In the genomic region with DNA sequence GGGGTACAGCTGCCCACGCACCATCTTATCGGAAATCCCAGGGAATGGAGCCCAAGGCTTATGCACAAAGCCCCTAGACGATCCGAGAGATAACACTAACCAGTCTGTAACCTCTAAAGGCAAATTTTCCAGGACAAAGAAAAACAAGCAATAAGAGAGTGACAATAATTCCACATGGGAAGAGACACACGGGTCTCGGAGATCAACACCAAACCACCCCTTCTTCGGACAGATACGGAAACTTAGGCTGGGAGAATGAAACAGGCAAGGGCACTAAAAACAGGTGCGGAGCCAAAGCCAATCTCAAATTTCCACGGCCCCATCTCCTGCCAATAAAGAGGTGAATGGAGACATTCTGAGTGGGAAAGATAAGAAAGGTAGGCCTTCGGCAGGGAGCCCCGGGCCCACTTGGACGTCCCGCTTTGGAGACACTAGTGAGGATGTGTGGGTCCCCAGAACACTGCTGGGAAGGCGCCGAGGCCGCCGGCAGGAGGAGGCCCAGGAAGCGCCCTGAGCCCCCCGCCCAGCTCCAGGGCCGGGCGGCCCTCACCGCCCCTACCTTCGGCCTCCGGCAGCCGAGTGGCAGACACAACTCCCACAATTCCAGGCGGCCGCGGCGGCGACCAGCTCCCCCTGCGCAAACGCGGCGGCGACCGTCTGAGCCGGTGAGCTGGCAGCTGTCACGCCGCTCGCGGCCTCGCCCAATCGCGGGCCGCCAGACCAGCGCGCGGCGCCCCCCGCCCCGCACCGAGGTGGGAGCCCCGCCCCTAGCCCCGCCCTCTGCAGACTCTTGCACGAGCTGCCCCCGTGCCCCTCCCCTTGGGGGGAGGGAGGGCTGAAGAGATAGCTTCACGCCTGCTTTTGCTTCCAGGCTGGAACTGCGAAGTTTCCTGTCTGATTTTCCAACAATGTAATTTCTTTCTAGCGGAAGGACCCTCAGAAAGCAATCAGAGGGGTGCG, we compare ENCODE assay signal across 8 cellular contexts. TPM values are rescaled to one million over a fixed set of nuclear protein-coding genes. Genes with fewer than 3 reads are reported as not detected.
DNase-seq lines count a peak whose midpoint lies in the region; ATAC-seq, FAIRE-seq and TF ChIP-seq lines count a peak whose summit lies in the region.

Gene SIL1, minus strand, starts transcription at position 659 of the 960 bp plus-strand sequence. CDS start 70,525 bp downstream, outside the sequence.

- H2BK12ac ChIP-seq in H1 (ENCODE audit: low read depth, low read length), result peak within 1 kb of the TSS; percentile 75; the same call in 1 of the 2 replicates
- H2BK12ac ChIP-seq in mesenchymal stem cell (ENCODE audit: low read length in 2 of 2), result no peak within 1 kb of the TSS

- H2AFZ ChIP-seq in H1 (ENCODE audit: low read length), result peak within 1 kb of the TSS; percentile 91
- H2AFZ ChIP-seq in mesenchymal stem cell (ENCODE audit: low read depth, low read length), result peak within 1 kb of the TSS; percentile 10

- H3K4me3 ChIP-seq in Caco-2 (ENCODE audit: low read depth, low read length) (peak within 1 kb of the TSS; percentile 53), HUES48 (ENCODE audit: low read depth, low read length) (peak within 1 kb of the TSS; percentile 59), NT2/D1 (ENCODE audit: insufficient read length, low read depth) (peak within 1 kb of the TSS; percentile 69), H1 (ENCODE audit: extremely low read depth in 1 of 4, insufficient read depth in 2 of 4, low read depth in 3 of 4, low read length in 4 of 4) (peak within 1 kb of the TSS; percentile 42 to 68 (median 50)), mesenchymal stem cell (ENCODE audit: insufficient read depth in 1 of 2, low read depth in 1 of 2, low read length in 2 of 2) (peak within 1 kb of the TSS; percentile 73 to 94)

- H2BK15ac ChIP-seq in H1 (ENCODE audit: low read length) (peak within 1 kb of the TSS; percentile 77; the same call in 1 of the 2 replicates), mesenchymal stem cell (ENCODE audit: low read depth, poor library complexity, severe bottlenecking) (no peak within 1 kb of the TSS)

- H3K4ac ChIP-seq in H1 (replicated peaks; ENCODE audit: insufficient read length, low read depth, low read length) (no peak within 1 kb of the TSS), mesenchymal stem cell (ENCODE audit: low read depth in 1 of 2, low read length in 2 of 2) (peak within 1 kb of the TSS; percentile 84 to 97)

- TF ChIP-seq EP300 in H1 (IDR thresholded peaks at IDR 0.05; ENCODE audit: borderline replicate concordance in 1 of 2, low read depth in 2 of 2, low read length in 2 of 2), result no peak; a peak in 1 of 3 replicates

- CTCF ChIA-PET in Caco-2 (lab: Charles Lee), result interaction anchor here (0.8 kb wide), 1 partner anchor 64 kb away, joined by 5 read pairs; no protein-coding TSS in a partner anchor
- CTCF ChIA-PET in activated CD8-positive, alpha-beta memory T cell treated with anti-CD3 and anti-CD28 coated beads, Interleukin-2, amount 10 ng/mL, durations not matched to agents 7 days and 5 days (lab: Charles Lee), result interaction anchor here (0.8 to 1.6 kb wide), 3 partner anchors 15 to 195 kb away, joined by 3 to 5 read pairs (median 4); no protein-coding TSS in a partner anchor
- CTCF ChIA-PET in H1 (lab: Charles Lee; ENCODE audit: partially characterized antibody), result interaction anchor here (0.6 kb wide), 2 partner anchors 45 to 380 kb away, joined by 3 to 4 read pairs; no protein-coding TSS in a partner anchor

- H3K27me3 Mint-ChIP-seq in Caco-2 (ENCODE audit: insufficient read depth, unreplicated experiment), result no peaks in the 10 kb centered on the region
- H3K27me3 Mint-ChIP-seq in activated CD8-positive, alpha-beta memory T cell treated with anti-CD3 and anti-CD28 coated beads, Interleukin-2, amount 10 ng/mL, durations not matched to agents 7 days and 5 days, result no peaks in the 10 kb centered on the region

- peak within 1 kb of the TSS; percentile 33 for H3K9ac ChIP-seq in HUES48 (ENCODE audit: low read depth, low read length)
- peak within 1 kb of the TSS; percentile 65 for H3K9ac ChIP-seq in NT2/D1 (ENCODE audit: insufficient read length, low read depth)
- peak within 1 kb of the TSS; percentile 50 to 68 (median 56) for H3K9ac ChIP-seq in H1 (replicated peaks in 1 of 4; ENCODE audit: extremely low read depth in 1 of 4, low read depth in 3 of 4, low read length in 3 of 4)
- peak within 1 kb of the TSS; percentile 93 for H3K9ac ChIP-seq in mesenchymal stem cell (ENCODE audit: low read length)

- DNase-seq in Caco-2, result peak; percentile 97 to 98
- DNase-seq in NT2/D1 (ENCODE audit: low read depth, low spot score), result peak; percentile 88
- peak; percentile 97 for DNase-seq in activated CD8-positive, alpha-beta memory T cell treated with anti-CD3 and anti-CD28 coated beads, Interleukin-2, amount 10 ng/mL, durations not matched to agents 7 days and 5 days
- peak; percentile 88 to 93 for DNase-seq in H1 (ENCODE audit: low read depth in 1 of 2, low spot score in 2 of 2)
- DNase-seq in mesenchymal stem cell, result peak; percentile 94
- DNase-seq in stimulated activated CD8-positive, alpha-beta memory T cell treated with anti-CD3 and anti-CD28 coated beads, Interleukin-12 subunit alpha, Interleukin-12 subunit beta, amount 100 ng/mL, for 24 hours (ENCODE audit: extremely low read depth), result peak; percentile 96

- H3K18ac ChIP-seq in H1 (ENCODE audit: extremely low read depth, low read length) (no peak within 1 kb of the TSS; the same call in 1 of the 2 replicates), mesenchymal stem cell (ENCODE audit: low read depth in 1 of 2, low read length in 2 of 2) (peak within 1 kb of the TSS; percentile 71 to 92)

- TSS peak; percentile 83 for BruUV-seq in Caco-2 (replicated peaks; lab: Mats Ljungman, UMichigan)

- H3K36me3 Mint-ChIP-seq in Caco-2 (ENCODE audit: insufficient read depth, unreplicated experiment), result peaks cover 13% of the 10 kb centered on the region
- peaks cover 6% of the 10 kb centered on the region for H3K36me3 Mint-ChIP-seq in activated CD8-positive, alpha-beta memory T cell treated with anti-CD3 and anti-CD28 coated beads, Interleukin-2, amount 10 ng/mL, durations not matched to agents 7 days and 5 days

- no peak for TF ChIP-seq RAD21 in H1 (IDR thresholded peaks at IDR 0.05 in 1 of 2, conservative IDR thresholded peaks at IDR 0.05 in 1 of 2; ENCODE audit: low read depth in 2 of 2, low read length in 2 of 2)

- H3K4me1 ChIP-seq in Caco-2, result no peaks in the 10 kb centered on the region
- 0 out of 2 replicates have a peak, but pooled peaks cover 4% of the 10 kb centered on the region for H3K4me1 ChIP-seq in HUES48 (ENCODE audit: control insufficient read depth, insufficient read depth, low read length)
- H3K4me1 ChIP-seq in NT2/D1 (ENCODE audit: insufficient read depth, insufficient read length), result no peaks in the 10 kb centered on the region
- H3K4me1 ChIP-seq in H1 (replicated peaks in 1 of 4; ENCODE audit: control insufficient read depth in 3 of 4, insufficient read depth in 4 of 4, low read length in 3 of 4), result no peaks in the 10 kb centered on the region
- peaks cover 2% of the 10 kb centered on the region for H3K4me1 ChIP-seq in mesenchymal stem cell (ENCODE audit: control insufficient read depth, insufficient read depth, low read depth, low read length)

- H3K23ac ChIP-seq in H1 (ENCODE audit: insufficient read length) (no peak within 1 kb of the TSS), mesenchymal stem cell (ENCODE audit: low read length in 2 of 2) (peak within 1 kb of the TSS in 1 of 2 experiments; percentile 96)

- peak within 1 kb of the TSS; percentile 98 for H3K27ac Mint-ChIP-seq in Caco-2 (ENCODE audit: unreplicated experiment)
- H3K27ac Mint-ChIP-seq in activated CD8-positive, alpha-beta memory T cell treated with anti-CD3 and anti-CD28 coated beads, Interleukin-2, amount 10 ng/mL, durations not matched to agents 7 days and 5 days, result peak within 1 kb of the TSS; percentile 89

- peak; percentile 55 to 78 for TF ChIP-seq POLR2A in H1 (IDR thresholded peaks at IDR 0.05; ENCODE audit: control extremely low read depth in 1 of 2, low read depth in 2 of 2, low read length in 2 of 2)

- H4K5ac ChIP-seq in H1 (ENCODE audit: insufficient read length, low read depth, low read length), result peak within 1 kb of the TSS; percentile 27

- TF ChIP-seq CTCF in Caco-2 (IDR thresholded peaks at IDR 0.05; ENCODE audit: insufficient read depth in 1 of 2, low read depth in 1 of 2, low read length in 1 of 2, severe bottlenecking in 1 of 2, unreplicated experiment in 1 of 2) (no peak), H1 (IDR thresholded peaks at IDR 0.05; ENCODE audit: control extremely low read depth in 1 of 3, insufficient read depth in 1 of 3, low read depth in 1 of 3, low read length in 3 of 3) (no peak)

- no peaks in the 10 kb centered on the region for H3K79me2 ChIP-seq in H1 (ENCODE audit: control insufficient read depth in 1 of 2, insufficient read depth in 2 of 2, low read length in 2 of 2)

- 20% methylated on average over 45 of the region's 61 CpGs; no CpG with 5 or more reads in 1 of the 2 experiments for whole genome bisulfite sequencing in H1 (ENCODE audit: extremely low coverage in 1 of 2, insufficient coverage in 1 of 2, insufficient read length in 1 of 2, insufficient replicate concordance in 2 of 2, low coverage in 1 of 2, low lambda C conversion rate in 2 of 2, missing lambda C conversion rate in 1 of 2), 2 experiments
- 12% methylated on average over 44 of the region's 61 CpGs for WGBS in mesenchymal stem cell

- H3K56ac ChIP-seq in H1 (replicated peaks; ENCODE audit: insufficient read length, low read depth, low read length), result no peak within 1 kb of the TSS

- no peaks in the 10 kb centered on the region for H3K4me1 Mint-ChIP-seq in Caco-2 (ENCODE audit: low read depth, unreplicated experiment)
- H3K4me1 Mint-ChIP-seq in activated CD8-positive, alpha-beta memory T cell treated with anti-CD3 and anti-CD28 coated beads, Interleukin-2, amount 10 ng/mL, durations not matched to agents 7 days and 5 days, result peaks cover 28% of the 10 kb centered on the region

- H3K4me2 ChIP-seq in H1 (ENCODE audit: insufficient read depth in 1 of 2, low read depth in 2 of 2, low read length in 2 of 2) (peak within 1 kb of the TSS; percentile 77 to 81), mesenchymal stem cell (ENCODE audit: low read length, poor library complexity, severe bottlenecking) (peak within 1 kb of the TSS; percentile 93)

- H3K36me3 ChIP-seq in Caco-2 (ENCODE audit: control insufficient read depth, insufficient read depth, low read length), result no peaks in the 10 kb centered on the region
- H3K36me3 ChIP-seq in HUES48 (ENCODE audit: control insufficient read depth, insufficient read depth, low read length), result no peaks in the 10 kb centered on the region
- no peaks in the 10 kb centered on the region for H3K36me3 ChIP-seq in NT2/D1 (ENCODE audit: insufficient read depth, insufficient read length, low read length)
- H3K36me3 ChIP-seq in H1 (ENCODE audit: control insufficient read depth in 2 of 4, insufficient read depth in 4 of 4, low read length in 3 of 4), result no peaks in the 10 kb centered on the region
- peaks cover 0 to 4% of the 10 kb centered on the region in 2 experiments for H3K36me3 ChIP-seq in mesenchymal stem cell (ENCODE audit: control insufficient read depth in 1 of 2, insufficient read depth in 2 of 2, low read depth in 1 of 2, low read length in 2 of 2)

- no peak within 1 kb of the TSS for H2BK20ac ChIP-seq in H1 (ENCODE audit: low read length)

- no peaks in the 10 kb centered on the region for H3K9me3 Mint-ChIP-seq in Caco-2 (ENCODE audit: unreplicated experiment)
- no peaks in the 10 kb centered on the region for H3K9me3 Mint-ChIP-seq in activated CD8-positive, alpha-beta memory T cell treated with anti-CD3 and anti-CD28 coated beads, Interleukin-2, amount 10 ng/mL, durations not matched to agents 7 days and 5 days (ENCODE audit: low read depth)

- H2BK120ac ChIP-seq in H1 (replicated peaks; ENCODE audit: low read depth, low read length) (peak within 1 kb of the TSS; percentile 7), mesenchymal stem cell (ENCODE audit: low read depth, low read length) (peak within 1 kb of the TSS; percentile 65)

- H3K27me3 ChIP-seq in Caco-2 (replicated peaks; ENCODE audit: control insufficient read depth, insufficient read depth, low read length) (no peaks in the 10 kb centered on the region), HUES48 (ENCODE audit: control insufficient read depth, insufficient read depth, low read length) (no peaks in the 10 kb centered on the region), NT2/D1 (ENCODE audit: insufficient read depth, insufficient read length) (no peaks in the 10 kb centered on the region), H1 (replicated peaks in 1 of 4; ENCODE audit: control insufficient read depth in 3 of 4, extremely low read depth in 1 of 4, insufficient read depth in 3 of 4, low read length in 3 of 4) (no peaks in the 10 kb centered on the region), mesenchymal stem cell (ENCODE audit: control insufficient read depth in 1 of 2, insufficient read depth in 1 of 2, low read length in 2 of 2) (no peaks in the 10 kb centered on the region)

- POLR2A ChIA-PET in Caco-2 (lab: Charles Lee) (interaction anchor here (0.6 to 1.3 kb wide), 8 partner anchors 9 to 622 kb away, joined by 3 to 11 read pairs (median 6); partner anchors contain the start of genes HSPA9, MATR3 and PAIP2), H1 (lab: Charles Lee; ENCODE audit: partially characterized antibody) (interaction anchor here (0.7 to 1.4 kb wide), 3 partner anchors 35 to 96 kb away, joined by 3 to 4 read pairs (median 3); no protein-coding TSS in a partner anchor)

- H4K20me1 ChIP-seq in H1 (replicated peaks in 1 of 2; ENCODE audit: control insufficient read depth in 1 of 2, insufficient read depth in 2 of 2, low read length in 2 of 2), result no peaks in the 10 kb centered on the region

- H3K9me3 ChIP-seq in Caco-2 (no peaks in the 10 kb centered on the region), HUES48 (ENCODE audit: control insufficient read depth, insufficient read depth, low read length) (no peaks in the 10 kb centered on the region), NT2/D1 (ENCODE audit: insufficient read depth, low read length) (no peaks in the 10 kb centered on the region), H1 (ENCODE audit: insufficient read depth in 2 of 2, low read depth in 1 of 2, low read length in 1 of 2) (no peaks in the 10 kb centered on the region), mesenchymal stem cell (ENCODE audit: control insufficient read depth, low read length) (no peaks in the 10 kb centered on the region)

- H2AK5ac ChIP-seq in H1 (ENCODE audit: low read depth, low read length), result no peak within 1 kb of the TSS
- H2AK5ac ChIP-seq in mesenchymal stem cell (ENCODE audit: low read length, severe bottlenecking), result peak within 1 kb of the TSS; percentile 90

- H3K14ac ChIP-seq in H1 (ENCODE audit: insufficient read length) (no peak within 1 kb of the TSS), mesenchymal stem cell (ENCODE audit: low read length in 2 of 2) (peak within 1 kb of the TSS in 1 of 2 experiments; percentile 61)

- H4K91ac ChIP-seq in H1 (replicated peaks; ENCODE audit: insufficient read length, low read length) (peak within 1 kb of the TSS; percentile 4), mesenchymal stem cell (ENCODE audit: low read length) (peak within 1 kb of the TSS; percentile 77)

- H4K8ac ChIP-seq in H1 (ENCODE audit: extremely low read depth, insufficient read depth, low read length) (peak within 1 kb of the TSS; percentile 84; the same call in 1 of the 2 replicates), mesenchymal stem cell (ENCODE audit: low read length) (peak within 1 kb of the TSS; percentile 87)

- peak; percentile 96 for ATAC-seq in GM21390 (IDR thresholded peaks at IDR 0.05; ENCODE audit: unreplicated experiment)
- peak; percentile 100 for ATAC-seq in activated CD8-positive, alpha-beta memory T cell treated with anti-CD3 and anti-CD28 coated beads, Interleukin-2, amount 10 ng/mL, durations not matched to agents 7 days and 5 days

- H3K23me2 ChIP-seq in H1 (ENCODE audit: low read depth, low read length), result peaks cover 5% of the 10 kb centered on the region; the same call in 1 of the 2 replicates

- H2BK5ac ChIP-seq in H1 (ENCODE audit: low read depth, low read length), result peak within 1 kb of the TSS; percentile 63
- H2BK5ac ChIP-seq in mesenchymal stem cell (ENCODE audit: low read depth, low read length, poor library complexity, severe bottlenecking), result no peak within 1 kb of the TSS

- H3K79me1 ChIP-seq in H1 (ENCODE audit: low read depth, low read length), result no peaks in the 10 kb centered on the region
- peaks cover 21% of the 10 kb centered on the region for H3K79me1 ChIP-seq in mesenchymal stem cell (replicated peaks; ENCODE audit: low read length, poor library complexity, severe bottlenecking)

- intact Hi-C loops in Caco-2 (cut with micrococcal nuclease; ENCODE audit: unreplicated experiment), result loop anchor here (1.0 kb wide), 1 partner anchor 206 kb away; the partner anchor contains the start of gene SPATA24

- no peak for FAIRE-seq in H1 (lab: Jason Lieb, UNC)

- H3K27ac ChIP-seq in HUES48 (ENCODE audit: low read depth, low read length), result peak within 1 kb of the TSS; percentile 79
- H3K27ac ChIP-seq in H1 (ENCODE audit: low read depth, low read length), result peak within 1 kb of the TSS; percentile 54
- H3K27ac ChIP-seq in mesenchymal stem cell (ENCODE audit: low read length, poor library complexity, severe bottlenecking), result peak within 1 kb of the TSS; percentile 48

- H3K4me3 Mint-ChIP-seq in Caco-2 (ENCODE audit: unreplicated experiment), result peak within 1 kb of the TSS; percentile 96
- H3K4me3 Mint-ChIP-seq in activated CD8-positive, alpha-beta memory T cell treated with anti-CD3 and anti-CD28 coated beads, Interleukin-2, amount 10 ng/mL, durations not matched to agents 7 days and 5 days, result peak within 1 kb of the TSS; percentile 97

RNA-seq across cellular contexts. Expression of gene SIL1, which starts in this region (rescaled TPM):
- total RNA-seq in Caco-2 (2022), result 29.7 and 31.5 TPM in 2 replicates
- total RNA-seq in activated CD8-positive, alpha-beta memory T cell treated with anti-CD3 and anti-CD28 coated beads, Interleukin-2, amount 10 ng/mL, durations not matched to agents 7 days and 5 days, result 10 to 100 TPM; 23.9 to 24.5 TPM
- total RNA-seq in H1 (2021; fragmentation: NEBNext Ultra II Directional; extraction: Animal tissue kit (Norgen Biotek cat#: 25700)), result 6.6 and 8.3 TPM in 2 replicates
- polyA plus RNA-seq in H1 (2011; rRNA removed), result 12.8 and 13.9 TPM in 2 replicates
- 8.3 TPM for polyA plus RNA-seq in H1 (2011; cell fraction: cytosol; rRNA removed)
- 10.5 TPM for polyA plus RNA-seq in H1 (2011; cell fraction: nucleus; rRNA removed)
- 6.4 to 9.6 TPM (median 7.6 TPM) in 4 replicates for polyA plus RNA-seq in H1 (2012, experiment 1 of 2)
- polyA plus RNA-seq in H1 (2012, experiment 2 of 2), result 6.8 TPM
- 5.9 TPM for polyA plus RNA-seq in H1 (2013, experiment 1 of 2)
- 7.7 TPM for polyA plus RNA-seq in H1 (2013, experiment 2 of 2)
- 4.6 and 7.5 TPM in 2 replicates for polyA minus RNA-seq in H1 (2011; rRNA and poly(A)+ RNA removed)
- polyA minus RNA-seq in H1 (2011; cell fraction: cytosol; rRNA and poly(A)+ RNA removed), result 12.8 TPM
- polyA minus RNA-seq in H1 (2011; cell fraction: nucleus; rRNA and poly(A)+ RNA removed), result 8.5 TPM
- 53.2 TPM for polyA plus RNA-seq in mesenchymal stem cell (2013, experiment 1 of 2)
- polyA plus RNA-seq in mesenchymal stem cell (2013, experiment 2 of 2), result 52.4 TPM

Comparison
In these comparisons a context has a peak if more than half of its experiments do, and no peak if none do; other contexts are left out.
1. Peak in every context shown above with its lines: DNase-seq, ATAC-seq, H3K4me3 ChIP-seq and H3K27ac ChIP-seq.
2. H3K9ac ChIP-seq: peak in every context shown above with its lines; median percentile 93 in mesenchymal stem cell; 65 in NT2/D1; 56 in H1; 33 in HUES48.